ENCODE assay signal across 34 cellular contexts in genomic region chr6:102494808-102495207, GRCh38.
"Had no signal": no experiment of that assay in that cellular context is flagged by ENCODE, and none has a peak within 500 bp of the region (broad histone marks: within the 10 kb centered on the region; RNA-seq: fewer than 3 reads in every experiment).

No MANE protein-coding gene starts in this region.

- DNase-seq: Karpas-422, Kasumi-1, MG63, MM.1S, MV-4-11, NCI-H1048, NCI-H1092, NCI-H1092 treated with DMSO at 0.1 percent for 48 hours, NCI-H1105, NCI-H1105 treated with DMSO at 0.1 percent for 48 hours, NCI-H1417, NCI-H1417 treated with DMSO at 0.1 percent for 48 hours, NCI-H1436, NCI-H1436 treated with DMSO at 0.1 percent for 48 hours, NCI-H146, NCI-H1694, NCI-H1694 treated with DMSO at 0.1 percent for 48 hours, NCI-H187, NCI-H187 treated with DMSO at 0.1 percent for 48 hours, NCI-H1930, NCI-H2029, NCI-H2029 treated with DMSO at 0.1 percent for 48 hours, NCI-H2081, NCI-H2081 treated with DMSO at 0.1 percent for 48 hours, NCI-H2107, NCI-H2171, NCI-H2171 treated with DMSO at 0.1 percent for 48 hours, NCI-H2227 treated with DMSO at 0.1 percent for 48 hours, NCI-H226, NCI-H345, NCI-H446, NCI-H446 treated with DMSO at 0.1 percent for 48 hours, NCI-H510A, NCI-H510A treated with DMSO at 0.1 percent for 48 hours had no signal
